18 cellular contexts compared by ENCODE assay signal in the genomic region with DNA sequence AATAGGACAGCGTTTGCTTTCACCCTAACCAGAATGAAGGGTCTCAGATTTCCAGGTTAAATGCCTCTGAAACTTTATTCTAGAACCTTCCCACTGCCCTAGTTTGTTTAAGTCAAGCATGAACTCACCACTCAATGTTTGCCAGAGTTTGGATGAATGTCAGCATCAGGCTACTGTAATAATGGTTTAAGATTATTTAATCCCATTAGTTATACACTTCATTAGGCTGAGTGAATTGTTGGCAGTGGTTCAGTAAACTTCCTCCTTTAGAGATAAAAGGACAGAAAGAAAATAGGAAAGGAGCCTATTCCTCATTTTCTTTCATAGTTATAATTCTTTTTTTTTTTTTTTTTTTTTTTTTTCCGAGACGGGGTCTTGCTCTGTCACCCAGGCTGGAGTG.
DNase-seq lines count a peak whose midpoint lies in the region; ATAC-seq, FAIRE-seq and TF ChIP-seq lines count a peak whose summit lies in the region.
"Had no signal": no experiment of that assay in that cellular context is flagged by ENCODE, and none has a peak within 500 bp of the region (broad histone marks: within the 10 kb centered on the region; RNA-seq: fewer than 3 reads in every experiment).

No MANE protein-coding gene starts in this region.

- no peaks in the 10 kb centered on the region for H3K36me3 ChIP-seq in kidney (ENCODE audit: control insufficient read depth in 1 of 2, insufficient read depth in 2 of 2, low read length in 2 of 2)
- H3K36me3 ChIP-seq in thoracic aorta: no peaks in the 10 kb centered on the region

- H3K9me3 ChIP-seq in kidney (ENCODE audit: control insufficient read depth in 1 of 2, low read length in 2 of 2) (no peaks in the 10 kb centered on the region), thoracic aorta (no peaks in the 10 kb centered on the region)
- H3K9me3 ChIP-seq: BLaER1 treated with 17β-estradiol and CSF1 and Interleukin-3, amounts not matched to agents 10 nM and 100 nM; Caco-2 had no signal

- no peak overlapping the region for H3K9ac ChIP-seq in kidney (ENCODE audit: low read length in 2 of 2)
- H3K9ac ChIP-seq: BLaER1 treated with 17β-estradiol and CSF1 and Interleukin-3, amounts not matched to agents 10 nM and 100 nM had no signal

- TF ChIP-seq CTCF in kidney (IDR thresholded peaks at IDR 0.05; ENCODE audit: borderline replicate concordance, extremely low read depth, insufficient read depth): no peak
- no peak for TF ChIP-seq CTCF in thoracic aorta (IDR thresholded peaks at IDR 0.05)

- no peak overlapping the region for H3K4me3 ChIP-seq in kidney (ENCODE audit: low read length in 2 of 2)
- no peak overlapping the region for H3K4me3 ChIP-seq in thoracic aorta
- H3K4me3 ChIP-seq: BLaER1 treated with 17β-estradiol and CSF1 and Interleukin-3, amounts not matched to agents 10 nM and 100 nM had no signal

- no peak for ATAC-seq in thoracic aorta (ENCODE audit: insufficient number of reproducible peaks, low FRiP score, low read depth)

- intact Hi-C loops in kidney (cut with DNase I): no loop called here

- H3K27ac ChIP-seq in kidney (ENCODE audit: low read depth in 2 of 2, low read length in 2 of 2) (no peak overlapping the region), thoracic aorta (peak overlapping the region; percentile 24 to 42)
- H3K27ac ChIP-seq: BLaER1 treated with 17β-estradiol and CSF1 and Interleukin-3, amounts not matched to agents 10 nM and 100 nM had no signal

- DNase-seq in DMS79 treated with DMSO at 0.1 percent for 48 hours (lab: John Stamatoyannopoulos, UW) (peak; percentile 79), NCI-H524 (lab: John Stamatoyannopoulos, UW) (peak; percentile 71 to 80), kidney (no peak), thoracic aorta (ENCODE audit: low spot score) (no peak), hepatic stellate cell (ENCODE audit: low spot score) (no peak), amniotic stem cell (lab: John Stamatoyannopoulos, UW) (no peak)
- no peak for DNase-seq in activated CD4-positive, alpha-beta T cell treated with anti-CD3 and anti-CD28 coated beads, Interleukin-2, amount 50 U/mL, for 1 hour
- DNase-seq: ACHN; Caco-2; CD4-positive, alpha-beta memory T cell; GOT3; IMR-90; NCI-H1694; NCI-H2081; NK-92 treated with Interleukin-12 subunit alpha and Interleukin-12 subunit beta, amount 100 ng/mL, for 24 hours had no signal

- H3K4me1 ChIP-seq in kidney (ENCODE audit: control insufficient read depth in 1 of 2, insufficient read depth in 1 of 2, low read depth in 1 of 2, low read length in 2 of 2): peaks cover 0 to 4% of the 10 kb centered on the region in 2 donors
- peaks cover 35 to 49% of the 10 kb centered on the region in 2 donors for H3K4me1 ChIP-seq in thoracic aorta (ENCODE audit: control insufficient read depth in 1 of 2, low read depth in 2 of 2)
- H3K4me1 ChIP-seq: Caco-2 had no signal

- peak; percentile 42 for FAIRE-seq in kidney (lab: Jason Lieb, UNC)
- FAIRE-seq: G401.6, GM12892 had no signal

- H3K27me3 ChIP-seq in thoracic aorta (replicated peaks; ENCODE audit: insufficient read depth): no peaks in the 10 kb centered on the region
- H3K27me3 ChIP-seq: BLaER1 treated with 17β-estradiol and CSF1 and Interleukin-3, amounts not matched to agents 10 nM and 100 nM had no signal

Comparison
In these comparisons a context has a peak if more than half of its experiments do, and no peak if none do; other contexts are left out.
1. DNase-seq: peak in DMS79 treated with DMSO at 0.1 percent for 48 hours (single experiment) and NCI-H524 (2 of 2); none in kidney (single experiment), thoracic aorta (single experiment), activated CD4-positive, alpha-beta T cell treated with anti-CD3 and anti-CD28 coated beads, Interleukin-2, amount 50 U/mL, for 1 hour (single experiment), hepatic stellate cell (single experiment) and amniotic stem cell (single experiment).
2. H3K27ac ChIP-seq: peak in thoracic aorta (2 of 2); none in kidney (0 of 2).